Comparison of ENCODE assay signal across 34 cellular contexts in the genomic region with DNA sequence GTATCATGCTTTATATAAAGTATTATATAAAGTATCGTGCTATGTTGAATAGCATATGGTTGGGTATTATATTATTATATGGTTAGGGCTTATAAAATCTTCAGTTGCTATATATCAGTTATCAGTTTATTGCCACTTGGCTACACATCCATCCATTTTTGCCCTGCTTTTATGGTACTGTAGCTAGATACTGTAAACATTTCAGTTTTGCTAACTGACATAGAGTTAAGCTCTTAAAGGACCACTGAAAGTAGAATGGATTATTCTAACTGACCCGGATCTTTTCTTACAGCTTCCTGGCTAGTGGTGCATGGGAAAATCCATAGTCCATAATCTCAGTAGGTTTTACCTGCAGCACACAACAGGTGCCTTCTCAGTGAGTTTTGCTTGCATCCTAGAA.
DNase-seq lines count a peak whose midpoint lies in the region; ATAC-seq, FAIRE-seq and TF ChIP-seq lines count a peak whose summit lies in the region.
"Had no signal": no experiment of that assay in that cellular context is flagged by ENCODE, and none has a peak within 500 bp of the region (broad histone marks: within the 10 kb centered on the region; RNA-seq: fewer than 3 reads in every experiment).

No MANE protein-coding gene starts in this region.

- H3K36me3 ChIP-seq in mucosa of descending colon (ENCODE audit: low read depth) (no peaks in the 10 kb centered on the region), SJCRH30 (no peaks in the 10 kb centered on the region)
- H3K36me3 ChIP-seq: BE2C; BLaER1; BLaER1 treated with 17β-estradiol and CSF1 and Interleukin-3, amounts not matched to agents 10 nM and 100 nM had no signal

- FAIRE-seq in H54 (lab: Jason Lieb, UNC), result peak; percentile 33
- FAIRE-seq: A204.1, A549, D721Med had no signal

- no peaks in the 10 kb centered on the region for H3K27me3 ChIP-seq in SJCRH30
- H3K27me3 ChIP-seq: BE2C; BLaER1; BLaER1 treated with 17β-estradiol and CSF1 and Interleukin-3, amounts not matched to agents 10 nM and 100 nM had no signal

- no peak for TF ChIP-seq POLR2A in H54 (IDR thresholded peaks at IDR 0.05; ENCODE audit: low read depth, low read length)

- TF ChIP-seq CTCF in mucosa of descending colon (IDR thresholded peaks at IDR 0.05), result no peak

- H3K27ac ChIP-seq in SJCRH30, result no peak overlapping the region
- H3K27ac ChIP-seq: 22Rv1; A549; BLaER1; BLaER1 treated with 17β-estradiol and CSF1 and Interleukin-3, amounts not matched to agents 10 nM and 100 nM; C4-2B had no signal

- peaks cover 8% of the 10 kb centered on the region for H3K4me1 ChIP-seq in mucosa of descending colon (ENCODE audit: low read depth)
- H3K4me1 ChIP-seq in SJCRH30, result peaks cover 9% of the 10 kb centered on the region; the same call in 1 of the 2 replicates
- H3K4me1 ChIP-seq: A549; BLaER1; BLaER1 treated with 17β-estradiol and CSF1 and Interleukin-3, amounts not matched to agents 10 nM and 100 nM; Caco-2 had no signal

- intact Hi-C loops in left colon (cut with DNase I, micrococcal nuclease), result no loop called here
- intact Hi-C loops in mucosa of descending colon (cut with DNase I, micrococcal nuclease), result no loop called here

- no peak for DNase-seq in H54 (ENCODE audit: insufficient read length, low spot score)
- DNase-seq in NCI-H69 (lab: John Stamatoyannopoulos, UW), result peak; percentile 9
- DNase-seq in left colon, result no peak
- peak in 1 of 3 donors; percentile 11 for DNase-seq in mucosa of descending colon
- DNase-seq in dedifferentiated amniotic fluid mesenchymal stem cell (ENCODE audit: extremely low spot score), result no peak
- DNase-seq in SJCRH30, result no peak
- DNase-seq in DMS153 (lab: John Stamatoyannopoulos, UW), result no peak
- DNase-seq in DMS 273 (lab: John Stamatoyannopoulos, UW; ENCODE audit: unreplicated experiment), result no peak
- DNase-seq: 8988T; ACHN; AML-193; BE2C; C1 segment of cervical spinal cord; Caco-2; Calu3; CD4-positive, alpha-beta memory T cell; CD4-positive, alpha-beta T cell; CD4-positive, CD25-positive, alpha-beta regulatory T cell; CD8-positive, alpha-beta memory T cell; CD8-positive, alpha-beta T cell; COR-L47; DMS 273 treated with DMSO at 0.1 percent for 48 hours; DMS53; DMS79; DMS79 treated with DMSO at 0.1 percent for 48 hours; DND-41; EL had no signal

- H3K9me3 ChIP-seq in mucosa of descending colon (no peaks in the 10 kb centered on the region), SJCRH30 (replicated peaks) (no peaks in the 10 kb centered on the region)
- H3K9me3 ChIP-seq: A549; BE2C; BLaER1; BLaER1 treated with 17β-estradiol and CSF1 and Interleukin-3, amounts not matched to agents 10 nM and 100 nM; Caco-2 had no signal

- ATAC-seq in left colon (peak; percentile 99), mucosa of descending colon (peak; percentile 74)
- ATAC-seq: A549; CD8-positive, alpha-beta T cell had no signal

- H3K4me3 ChIP-seq in mucosa of descending colon, result no peak overlapping the region
- no peak overlapping the region for H3K4me3 ChIP-seq in SJCRH30
- H3K4me3 ChIP-seq: A549; BLaER1; BLaER1 treated with 17β-estradiol and CSF1 and Interleukin-3, amounts not matched to agents 10 nM and 100 nM had no signal
